In genomic region chr5:169153405-169153804, GRCh38 we compare ENCODE assay signal across 24 cellular contexts.
DNase-seq lines count a peak whose midpoint lies in the region; ATAC-seq and TF ChIP-seq lines count a peak whose summit lies in the region.
"Had no signal": no experiment of that assay in that cellular context is flagged by ENCODE, and none has a peak within 500 bp of the region (broad histone marks: within the 10 kb centered on the region; RNA-seq: fewer than 3 reads in every experiment).

No MANE protein-coding gene starts in this region.

- peak overlapping the region in 1 of 3 experiments; percentile 13 for H3K4me3 Mint-ChIP-seq in nephron
- H3K4me3 Mint-ChIP-seq: activated naive CD8-positive, alpha-beta T cell treated with anti-CD3 and anti-CD28 coated beads, Interleukin-2, amount 10 ng/mL, durations not matched to agents 7 days and 5 days; CD4-positive, alpha-beta T cell; naive B cell; type B pancreatic cell had no signal

- H3K9me3 ChIP-seq in right atrium auricular region (peaks cover 0 to 7% of the 10 kb centered on the region in 2 donors), vagina (no peaks in the 10 kb centered on the region)

- H3K4me1 ChIP-seq in right atrium auricular region (peaks cover 0 to 6% of the 10 kb centered on the region in 2 donors), vagina (peaks cover 27% of the 10 kb centered on the region)
- H3K4me1 ChIP-seq: spleen had no signal

- TF ChIP-seq POLR2A in vagina (IDR thresholded peaks at IDR 0.05) = no peak

- peaks cover 23% of the 10 kb centered on the region for H3K36me3 Mint-ChIP-seq in nephron (ENCODE audit: low read depth)
- H3K36me3 Mint-ChIP-seq: activated naive CD8-positive, alpha-beta T cell treated with anti-CD3 and anti-CD28 coated beads, Interleukin-2, amount 10 ng/mL, durations not matched to agents 7 days and 5 days had no signal

- peaks cover 19% of the 10 kb centered on the region for H3K9me3 Mint-ChIP-seq in nephron
- H3K9me3 Mint-ChIP-seq: activated naive CD8-positive, alpha-beta T cell treated with anti-CD3 and anti-CD28 coated beads, Interleukin-2, amount 10 ng/mL, durations not matched to agents 7 days and 5 days had no signal

- intact Hi-C loops in Right ventricle myocardium inferior (cut with DNase I) (no loop called here), vagina (cut with DNase I) (no loop called here)

- TF ChIP-seq CTCF in right atrium auricular region (IDR thresholded peaks at IDR 0.05) (no peak), nephron (IDR thresholded peaks at IDR 0.05; ENCODE audit: unreplicated experiment in 3 of 3) (no peak), vagina (IDR thresholded peaks at IDR 0.05) (no peak)

- H3K4me3 ChIP-seq in right atrium auricular region (no peak overlapping the region), vagina (no peak overlapping the region)
- H3K4me3 ChIP-seq: spleen had no signal

- ATAC-seq in Right ventricle myocardium inferior = peak; percentile 76
- ATAC-seq: HCT116, left colon had no signal

- H3K27me3 ChIP-seq in right atrium auricular region = no peaks in the 10 kb centered on the region
- H3K27me3 ChIP-seq in vagina = no peaks in the 10 kb centered on the region

- DNase-seq in Right ventricle myocardium inferior (ENCODE audit: missing footprints) (no peak), right atrium auricular region (ENCODE audit: low spot score) (no peak), fibroblast of gingiva (ENCODE audit: low read depth) (peak; percentile 21), vagina (ENCODE audit: extremely low spot score in 2 of 2) (no peak), NCI-H2029 (lab: John Stamatoyannopoulos, UW) (no peak), HuH-7.5 (ENCODE audit: low spot score) (no peak), NCI-H2171 (lab: John Stamatoyannopoulos, UW) (no peak)
- DNase-seq: activated CD4-positive, alpha-beta T cell treated with anti-CD3 and anti-CD28 coated beads for 4 hours; activated effector memory CD4-positive, alpha-beta T cell treated with anti-CD3 and anti-CD28 coated beads, Interleukin-2, amount 50 U/mL, for 16 hours; activated naive CD8-positive, alpha-beta T cell treated with anti-CD3 and anti-CD28 coated beads, Interleukin-2, amount 10 ng/mL, durations not matched to agents 7 days and 5 days; activated T-cell treated with anti-CD3 and anti-CD28 coated beads for 4 hours; CD4-positive, alpha-beta T cell; left colon; mesendoderm; naive B cell; NCI-H1105; NCI-H2081 treated with DMSO at 0.1 percent for 48 hours; NCI-H774; spleen; T-helper 2 cell had no signal

- H3K36me3 ChIP-seq in right atrium auricular region = no peaks in the 10 kb centered on the region
- H3K36me3 ChIP-seq in vagina = no peaks in the 10 kb centered on the region
- H3K36me3 ChIP-seq: spleen had no signal

- H3K27ac Mint-ChIP-seq in nephron = peak overlapping the region in 2 of 3 experiments; percentile 86 to 95
- H3K27ac Mint-ChIP-seq: activated naive CD8-positive, alpha-beta T cell treated with anti-CD3 and anti-CD28 coated beads, Interleukin-2, amount 10 ng/mL, durations not matched to agents 7 days and 5 days; CD4-positive, alpha-beta T cell; naive B cell; type B pancreatic cell had no signal

- H3K4me1 Mint-ChIP-seq in nephron = peaks cover 35% of the 10 kb centered on the region
- H3K4me1 Mint-ChIP-seq: activated naive CD8-positive, alpha-beta T cell treated with anti-CD3 and anti-CD28 coated beads, Interleukin-2, amount 10 ng/mL, durations not matched to agents 7 days and 5 days; naive B cell had no signal

- peaks cover 4% of the 10 kb centered on the region for H3K27me3 Mint-ChIP-seq in nephron (ENCODE audit: low read depth)

- H3K27ac ChIP-seq in right atrium auricular region (no peak overlapping the region), vagina (peak overlapping the region; percentile 5)
- H3K27ac ChIP-seq: 22Rv1, spleen had no signal
